ENCODE assay signal across 1 cellular context in the genomic region with DNA sequence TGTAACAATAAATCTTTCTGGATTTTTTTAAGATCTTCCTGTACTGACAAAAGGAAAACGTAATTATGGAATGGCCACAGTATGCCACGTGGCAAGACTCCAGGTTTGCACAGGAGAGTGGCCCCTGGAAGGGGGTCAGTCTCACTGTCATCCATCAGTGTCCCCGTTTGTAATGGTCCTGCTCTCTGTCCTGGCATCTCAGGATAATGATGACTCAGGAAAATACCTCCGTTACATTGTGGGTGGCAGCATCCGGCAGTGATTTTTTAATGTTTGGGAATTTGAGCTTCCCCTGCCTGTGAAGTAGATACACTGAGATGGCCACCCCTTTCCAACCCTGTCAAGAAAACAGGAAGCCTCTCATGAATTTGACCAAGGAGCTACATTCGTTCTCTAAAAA.
A peak's percentile ranks its signal among the peaks of the same experiment; 100 is the strongest.
TF ChIP-seq lines count a peak whose summit lies in the region.

No MANE protein-coding gene starts in this region.

TF ChIP-seq in K562, 482 proteins besides CTCF, POLR2A, EP300 and RAD21:
- TF ChIP-seq CHD7 (IDR thresholded peaks at IDR 0.05; ENCODE audit: low read depth, low read length), result no peak
- peak; percentile 59 for TF ChIP-seq ZNF316 (IDR thresholded peaks at IDR 0.05)
- peak; percentile 59 for TF ChIP-seq MAFF (IDR thresholded peaks at IDR 0.05; ENCODE audit: low read length)
- TF ChIP-seq C11orf30 (IDR thresholded peaks at IDR 0.05; ENCODE audit: low read depth), result peak; percentile 38; the same call in 1 of the 2 replicates
- peak; percentile 39 for TF ChIP-seq MAFG (tag; conservative IDR thresholded peaks at IDR 0.05)
